Comparison of ENCODE assay signal across 17 cellular contexts in genomic region chr2:169716938-169717690, GRCh38. TPM values are rescaled to one million over a fixed set of nuclear protein-coding genes. Genes with fewer than 3 reads are reported as not detected.
A peak's percentile ranks its signal among the peaks of the same experiment; 100 is the strongest.
DNase-seq lines count a peak whose midpoint lies in the region; ATAC-seq, FAIRE-seq and TF ChIP-seq lines count a peak whose summit lies in the region.
"Had no signal": no experiment of that assay in that cellular context is flagged by ENCODE, and none has a peak within 500 bp of the region (broad histone marks: within the 10 kb centered on the region; RNA-seq: fewer than 3 reads in every experiment).

No MANE protein-coding gene starts in this region.

- H3K4me1 Mint-ChIP-seq in MCF 10A (ENCODE audit: insufficient read depth, unreplicated experiment), result peaks cover 4% of the 10 kb centered on the region
- H3K4me1 Mint-ChIP-seq in activated T-cell treated with anti-CD3 and anti-CD28 coated beads, Interleukin-2, amount 50 U/mL, for 72 hours (ENCODE audit: low read depth), result no peaks in the 10 kb centered on the region
- H3K4me1 Mint-ChIP-seq in CD8-positive, alpha-beta memory T cell, result peaks cover 0 to 3% (median 0%) of the 10 kb centered on the region in 3 donors
- H3K4me1 Mint-ChIP-seq: activated B cell treated with CpG ODN at 0.5 μM for 24 hours had no signal

- H3K9me3 Mint-ChIP-seq in MCF 10A (ENCODE audit: unreplicated experiment), result no peaks in the 10 kb centered on the region
- no peaks in the 10 kb centered on the region for H3K9me3 Mint-ChIP-seq in activated T-cell treated with anti-CD3 and anti-CD28 coated beads, Interleukin-2, amount 50 U/mL, for 72 hours
- no peaks in the 10 kb centered on the region for H3K9me3 Mint-ChIP-seq in CD8-positive, alpha-beta memory T cell
- H3K9me3 Mint-ChIP-seq: activated B cell treated with CpG ODN at 0.5 μM for 24 hours, brain had no signal

- intact Hi-C loops in MCF 10A (cut with micrococcal nuclease) (no loop called here), breast epithelium (cut with DNase I; ENCODE audit: low total_unique reads) (no loop called here)

- H3K27ac Mint-ChIP-seq in MCF 10A (ENCODE audit: low read depth, unreplicated experiment), result no peak overlapping the region
- H3K27ac Mint-ChIP-seq in activated T-cell treated with anti-CD3 and anti-CD28 coated beads, Interleukin-2, amount 50 U/mL, for 72 hours, result no peak overlapping the region
- H3K27ac Mint-ChIP-seq in CD8-positive, alpha-beta memory T cell, result peak overlapping the region in 1 of 8 donors; percentile 29
- H3K27ac Mint-ChIP-seq: activated B cell treated with CpG ODN at 0.5 μM for 24 hours had no signal

- no peaks in the 10 kb centered on the region for H3K4me1 ChIP-seq in breast epithelium
- H3K4me1 ChIP-seq in CD8-positive, alpha-beta memory T cell (ENCODE audit: insufficient read depth, low read length), result no peaks in the 10 kb centered on the region

- H3K4me3 Mint-ChIP-seq in MCF 10A (ENCODE audit: unreplicated experiment), result no peak overlapping the region
- no peak overlapping the region for H3K4me3 Mint-ChIP-seq in activated T-cell treated with anti-CD3 and anti-CD28 coated beads, Interleukin-2, amount 50 U/mL, for 72 hours
- H3K4me3 Mint-ChIP-seq in CD8-positive, alpha-beta memory T cell, result no peak overlapping the region
- H3K4me3 Mint-ChIP-seq: activated B cell treated with CpG ODN at 0.5 μM for 24 hours, brain had no signal

- H3K4me3 ChIP-seq in breast epithelium, result no peak overlapping the region
- H3K4me3 ChIP-seq in CD8-positive, alpha-beta memory T cell (ENCODE audit: low read length), result no peak overlapping the region
- H3K4me3 ChIP-seq: upper lobe of right lung had no signal

- POLR2A ChIA-PET in MCF 10A (lab: Yijun Ruan, JAX), result interaction anchor here (0.5 to 0.6 kb wide), 2 partner anchors 85 to 93 kb away, joined by 3 read pairs; no protein-coding TSS in a partner anchor
- POLR2A ChIA-PET in CD8-positive, alpha-beta memory T cell (lab: Charles Lee), result no interaction called here

- no peaks in the 10 kb centered on the region for H3K36me3 ChIP-seq in breast epithelium
- no peaks in the 10 kb centered on the region for H3K36me3 ChIP-seq in CD8-positive, alpha-beta memory T cell (ENCODE audit: insufficient read depth, low read length)
- H3K36me3 ChIP-seq: SJCRH30, upper lobe of right lung had no signal

- TF ChIP-seq CTCF in MCF 10A (IDR thresholded peaks at IDR 0.05; ENCODE audit: unreplicated experiment), result no peak
- no peak for TF ChIP-seq CTCF in breast epithelium (IDR thresholded peaks at IDR 0.05)

- FAIRE-seq in urothelium cell line (lab: Jason Lieb, UNC), result no peak
- FAIRE-seq: GM12891, GM19239, H1 had no signal

- no peaks in the 10 kb centered on the region for H3K27me3 ChIP-seq in breast epithelium
- no peaks in the 10 kb centered on the region for H3K27me3 ChIP-seq in CD8-positive, alpha-beta memory T cell (ENCODE audit: insufficient read depth, low read length, poor library complexity, severe bottlenecking)
- H3K27me3 ChIP-seq: SJCRH30, upper lobe of right lung had no signal

- BruUV-seq in MCF 10A (replicated peaks; lab: Mats Ljungman, UMichigan), result no TSS peak

- peak; percentile 41 for DNase-seq in MCF 10A (ENCODE audit: unreplicated experiment)
- no peak for DNase-seq in breast epithelium (ENCODE audit: low spot score in 2 of 2)
- peak; percentile 27 for DNase-seq in iris pigment epithelial cell (ENCODE audit: low read depth)
- peak; percentile 18 for DNase-seq in urothelium cell line (ENCODE audit: low spot score)
- no peak for DNase-seq in activated T-cell treated with anti-CD3 and anti-CD28 coated beads, Interleukin-2, amount 50 U/mL, for 72 hours
- DNase-seq in CD8-positive, alpha-beta memory T cell, result no peak
- DNase-seq: activated B cell treated with CpG ODN at 0.5 μM for 24 hours, NCI-H226, upper lobe of right lung had no signal

- TF ChIP-seq POLR2A in breast epithelium (IDR thresholded peaks at IDR 0.05), result no peak

- H3K36me3 Mint-ChIP-seq in MCF 10A (ENCODE audit: insufficient read depth, unreplicated experiment), result no peaks in the 10 kb centered on the region
- H3K36me3 Mint-ChIP-seq in activated T-cell treated with anti-CD3 and anti-CD28 coated beads, Interleukin-2, amount 50 U/mL, for 72 hours (ENCODE audit: insufficient read depth in 2 of 2), result no peaks in the 10 kb centered on the region
- no peaks in the 10 kb centered on the region for H3K36me3 Mint-ChIP-seq in CD8-positive, alpha-beta memory T cell
- H3K36me3 Mint-ChIP-seq: brain had no signal

- no peak for ATAC-seq in SK-N-SH treated with all-trans-retinoic acid at 6 μM for 48 hours
- ATAC-seq in GM21447 (IDR thresholded peaks at IDR 0.05; ENCODE audit: unreplicated experiment), result no peak
- no peak for ATAC-seq in activated T-cell treated with anti-CD3 and anti-CD28 coated beads, Interleukin-2, amount 50 U/mL, for 72 hours (replicated peaks in 1 of 2)
- ATAC-seq: upper lobe of right lung had no signal

- no peaks in the 10 kb centered on the region for H3K9me3 ChIP-seq in breast epithelium
- H3K9me3 ChIP-seq in CD8-positive, alpha-beta memory T cell (ENCODE audit: low read length), result no peaks in the 10 kb centered on the region
- H3K9me3 ChIP-seq: SJCRH30, upper lobe of right lung had no signal

- H3K27me3 Mint-ChIP-seq in MCF 10A (ENCODE audit: insufficient read depth, unreplicated experiment), result no peaks in the 10 kb centered on the region
- no peaks in the 10 kb centered on the region for H3K27me3 Mint-ChIP-seq in activated T-cell treated with anti-CD3 and anti-CD28 coated beads, Interleukin-2, amount 50 U/mL, for 72 hours (ENCODE audit: low read depth)
- H3K27me3 Mint-ChIP-seq in CD8-positive, alpha-beta memory T cell, result peaks cover 0 to 1% of the 10 kb centered on the region in 2 donors
- H3K27me3 Mint-ChIP-seq: activated B cell treated with CpG ODN at 0.5 μM for 24 hours, brain had no signal

- CTCF ChIA-PET in MCF 10A (lab: Yijun Ruan, JAX), result no interaction called here
- CTCF ChIA-PET in CD8-positive, alpha-beta memory T cell (lab: Charles Lee), result no interaction called here

- H3K27ac ChIP-seq in breast epithelium, result peak overlapping the region in 1 of 2 donors; percentile 43
- H3K27ac ChIP-seq in CD8-positive, alpha-beta memory T cell (ENCODE audit: low read depth, low read length), result no peak overlapping the region
- H3K27ac ChIP-seq: SJCRH30, upper lobe of right lung had no signal

TF ChIP-seq in SK-N-SH treated with all-trans-retinoic acid at 6 μM for 48 hours, 23 proteins besides CTCF, POLR2A, EP300 and RAD21 (continues in another document):
- TF ChIP-seq RARB (CRISPR knock-in tag; IDR thresholded peaks at IDR 0.05) (no peak), ISL1 (CRISPR knock-in tag; IDR thresholded peaks at IDR 0.05) (peak; percentile 60), PPARA (CRISPR knock-in tag; IDR thresholded peaks at IDR 0.05; ENCODE audit: borderline replicate concordance) (peak; percentile 96), ZNF8 (CRISPR knock-in tag; IDR thresholded peaks at IDR 0.05) (0 out of 2 replicates have a peak, but pooled peaks have one; percentile 19), CSRNP3 (CRISPR knock-in tag; IDR thresholded peaks at IDR 0.05) (no peak), ESRRG (CRISPR knock-in tag; IDR thresholded peaks at IDR 0.05) (peak; percentile 50; the same call in 1 of the 2 replicates), CSDC2 (CRISPR knock-in tag; IDR thresholded peaks at IDR 0.05) (peak; percentile 93)
- TF ChIP-seq, protein P1, sequence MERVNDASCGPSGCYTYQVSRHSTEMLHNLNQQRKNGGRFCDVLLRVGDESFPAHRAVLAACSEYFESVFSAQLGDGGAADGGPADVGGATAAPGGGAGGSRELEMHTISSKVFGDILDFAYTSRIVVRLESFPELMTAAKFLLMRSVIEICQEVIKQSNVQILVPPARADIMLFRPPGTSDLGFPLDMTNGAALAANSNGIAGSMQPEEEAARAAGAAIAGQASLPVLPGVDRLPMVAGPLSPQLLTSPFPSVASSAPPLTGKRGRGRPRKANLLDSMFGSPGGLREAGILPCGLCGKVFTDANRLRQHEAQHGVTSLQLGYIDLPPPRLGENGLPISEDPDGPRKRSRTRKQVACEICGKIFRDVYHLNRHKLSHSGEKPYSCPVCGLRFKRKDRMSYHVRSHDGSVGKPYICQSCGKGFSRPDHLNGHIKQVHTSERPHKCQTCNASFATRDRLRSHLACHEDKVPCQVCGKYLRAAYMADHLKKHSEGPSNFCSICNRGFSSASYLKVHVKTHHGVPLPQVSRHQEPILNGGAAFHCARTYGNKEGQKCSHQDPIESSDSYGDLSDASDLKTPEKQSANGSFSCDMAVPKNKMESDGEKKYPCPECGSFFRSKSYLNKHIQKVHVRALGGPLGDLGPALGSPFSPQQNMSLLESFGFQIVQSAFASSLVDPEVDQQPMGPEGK (CRISPR knock-in tag; IDR thresholded peaks at IDR 0.05; ENCODE audit: borderline replicate concordance), result no peak

RNA-seq across cellular contexts. Expression of gene KLHL23, which starts 16.5 kb away (rescaled TPM):
- total RNA-seq in MCF 10A (2022) (4.6 and 6.1 TPM in 2 replicates), breast epithelium (10 to 100 TPM in 2 of 3 donors, 1 to 10 TPM in 1; 4.8 to 11.8 (median 10.5) TPM)
- total RNA-seq in activated T-cell treated with anti-CD3 and anti-CD28 coated beads, Interleukin-2, amount 50 U/mL, for 72 hours, result 1 to 10 TPM; 8.0 to 9.4 TPM
- 10 to 100 TPM; 11.4 to 12.0 TPM for total RNA-seq in CD8-positive, alpha-beta memory T cell
- 2.0 TPM for polyA plus RNA-seq in CD8-positive, alpha-beta memory T cell

RNA-seq across cellular contexts. Expression of gene PHOSPHO2, which starts 22.8 kb away (rescaled TPM):
- total RNA-seq in MCF 10A (2022), result 5.4 and 6.0 TPM in 2 replicates
- total RNA-seq in breast epithelium, result 10 to 100 TPM in 2 of 3 donors, 1 to 10 TPM in 1; 9.1 to 17.4 (median 16.2) TPM
- 1 to 10 TPM; 3.4 to 4.4 TPM for total RNA-seq in activated T-cell treated with anti-CD3 and anti-CD28 coated beads, Interleukin-2, amount 50 U/mL, for 72 hours
- total RNA-seq in CD8-positive, alpha-beta memory T cell, result 1 to 10 TPM; 4.9 to 6.3 TPM
- 4.5 TPM for polyA plus RNA-seq in CD8-positive, alpha-beta memory T cell

RNA-seq across cellular contexts. Expression of gene CFAP210, which starts 22.9 kb away (rescaled TPM):
- total RNA-seq in MCF 10A (2022) (not detected in 2 replicates), breast epithelium (1 to 10 TPM in 1 of 3 donors, under 1 TPM in 1, not detected in 1; 0.66 to 3.4 TPM)
- under 1 TPM in 1 of 2 donors, not detected in 1; 0.22 TPM for total RNA-seq in activated T-cell treated with anti-CD3 and anti-CD28 coated beads, Interleukin-2, amount 50 U/mL, for 72 hours
- total RNA-seq in CD8-positive, alpha-beta memory T cell, result under 1 TPM in 1 of 2 experiments, not detected in 1; 0.57 TPM
- polyA plus RNA-seq in CD8-positive, alpha-beta memory T cell, result not detected
- total RNA-seq: activated B cell treated with CpG ODN at 0.5 μM for 24 hours, epithelial cell of proximal tubule, SJCRH30, upper lobe of right lung had no signal

Comparison
In these comparisons a context has a peak if more than half of its experiments do, and no peak if none do; other contexts are left out.
1. DNase-seq: peak in MCF 10A (single experiment), iris pigment epithelial cell (single experiment) and urothelium cell line (single experiment); none in breast epithelium (0 of 2), activated T-cell treated with anti-CD3 and anti-CD28 coated beads, Interleukin-2, amount 50 U/mL, for 72 hours (0 of 2) and CD8-positive, alpha-beta memory T cell (0 of 5).